ENCODE assay signal across 8 cellular contexts in the genomic region with DNA sequence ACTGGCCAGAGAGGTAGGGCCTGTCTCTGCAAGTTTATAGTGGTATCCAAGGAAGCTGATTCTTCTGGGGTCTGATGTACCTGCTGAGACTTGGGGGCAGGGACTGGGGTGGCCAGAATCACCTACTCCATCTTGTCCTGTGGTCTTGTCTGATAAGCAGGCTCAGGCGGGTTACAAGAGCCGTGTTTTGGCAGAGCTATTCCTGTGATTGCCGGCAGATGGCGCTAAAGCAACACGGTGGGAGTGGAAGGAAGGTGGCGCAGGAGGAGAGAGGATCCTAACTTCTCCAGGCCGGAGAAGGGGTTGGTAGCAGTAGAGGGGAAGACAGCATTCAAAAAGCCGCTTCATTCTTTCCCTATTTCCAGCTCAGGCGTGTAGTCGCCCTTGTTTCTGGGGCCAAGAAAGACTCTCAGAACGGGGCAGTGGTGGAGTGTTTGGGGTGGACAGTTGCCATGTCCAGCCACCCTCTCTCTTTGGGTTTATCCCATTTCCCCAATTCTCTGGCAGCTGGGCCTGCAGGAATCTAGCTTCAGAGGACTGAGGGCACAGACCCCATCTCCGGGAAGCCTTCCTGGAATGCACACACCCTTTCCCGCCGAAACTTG. TPM values are rescaled to one million over a fixed set of nuclear protein-coding genes. Genes with fewer than 3 reads are reported as not detected.
DNase-seq lines count a peak whose midpoint lies in the region; ATAC-seq and TF ChIP-seq lines count a peak whose summit lies in the region.

No MANE protein-coding gene starts in this region.

- 0 out of 2 replicates have a peak, but pooled peaks cover 3% of the 10 kb centered on the region for H3K27me3 ChIP-seq in OCI-LY1 (ENCODE audit: insufficient read depth, low read length)
- no peaks in the 10 kb centered on the region for H3K27me3 ChIP-seq in naive thymus-derived CD4-positive, alpha-beta T cell (ENCODE audit: control insufficient read depth in 2 of 2, insufficient read depth in 2 of 2, low read length in 2 of 2)

- peaks cover 0 to 18% (median 0%) of the 10 kb centered on the region in 7 donors for H3K4me1 Mint-ChIP-seq in naive thymus-derived CD4-positive, alpha-beta T cell

- no peaks in the 10 kb centered on the region for H3K4me1 ChIP-seq in OCI-LY1 (ENCODE audit: insufficient read depth, low read length, severe bottlenecking)
- no peaks in the 10 kb centered on the region for H3K4me1 ChIP-seq in naive thymus-derived CD4-positive, alpha-beta T cell (ENCODE audit: control insufficient read depth in 2 of 2, insufficient read depth in 2 of 2, low read length in 2 of 2)

- no peaks in the 10 kb centered on the region for H4K20me1 ChIP-seq in OCI-LY1 (ENCODE audit: insufficient read depth, low read length)

- H3K27ac Mint-ChIP-seq in naive thymus-derived CD4-positive, alpha-beta T cell: no peak overlapping the region

- H3K36me3 Mint-ChIP-seq in naive thymus-derived CD4-positive, alpha-beta T cell: no peaks in the 10 kb centered on the region

- no peak overlapping the region for H3K9ac ChIP-seq in OCI-LY1 (ENCODE audit: low read length)

- H3K27me3 Mint-ChIP-seq in naive thymus-derived CD4-positive, alpha-beta T cell: peaks cover 0 to 23% (median 5%) of the 10 kb centered on the region in 5 donors

- H3K36me3 ChIP-seq in OCI-LY1 (ENCODE audit: insufficient read depth, low read length): no peaks in the 10 kb centered on the region
- H3K36me3 ChIP-seq in naive thymus-derived CD4-positive, alpha-beta T cell (ENCODE audit: control insufficient read depth in 2 of 3, insufficient read depth in 3 of 3, low read length in 3 of 3): no peaks in the 10 kb centered on the region

- TF ChIP-seq CTCF in OCI-LY1 (IDR thresholded peaks at IDR 0.05; ENCODE audit: low read length) (peak; percentile 97), epithelial cell of proximal tubule (conservative IDR thresholded peaks at IDR 0.05; ENCODE audit: low read depth, low read length) (peak; percentile 100)

- ATAC-seq in naive thymus-derived CD4-positive, alpha-beta T cell: peak; percentile 86
- ATAC-seq in GM21528 (IDR thresholded peaks at IDR 0.05; ENCODE audit: low FRiP score, unreplicated experiment): no peak

- POLR2A ChIA-PET in naive thymus-derived CD4-positive, alpha-beta T cell (lab: Charles Lee): interaction anchor here (1.3 kb wide), 1 partner anchor 116 kb away, joined by 4 read pairs; no protein-coding TSS in a partner anchor

- H3F3A ChIP-seq in OCI-LY1 (ENCODE audit: insufficient read depth, low read length): no peaks in the 10 kb centered on the region

- H3K27ac ChIP-seq in OCI-LY1 (ENCODE audit: low read depth, low read length, poor library complexity, severe bottlenecking): no peak overlapping the region
- H3K27ac ChIP-seq in naive thymus-derived CD4-positive, alpha-beta T cell (ENCODE audit: low read depth, low read length): no peak overlapping the region

- no peaks in the 10 kb centered on the region for H3K9me3 Mint-ChIP-seq in naive thymus-derived CD4-positive, alpha-beta T cell

- H3K9me3 ChIP-seq in OCI-LY1 (ENCODE audit: low read length): no peaks in the 10 kb centered on the region
- no peaks in the 10 kb centered on the region for H3K9me3 ChIP-seq in naive thymus-derived CD4-positive, alpha-beta T cell (ENCODE audit: control insufficient read depth in 2 of 3, low read length in 3 of 3)

- no peaks in the 10 kb centered on the region for H3K79me2 ChIP-seq in OCI-LY1 (ENCODE audit: insufficient read depth, low read length)

- H3K4me3 ChIP-seq in OCI-LY1 (ENCODE audit: low read depth, low read length, poor library complexity, severe bottlenecking): no peak overlapping the region
- H3K4me3 ChIP-seq in epithelial cell of proximal tubule (ENCODE audit: low read depth, low read length): no peak overlapping the region
- H3K4me3 ChIP-seq in naive thymus-derived CD4-positive, alpha-beta T cell (ENCODE audit: low read length): no peak overlapping the region

- DNase-seq in EL (peak; percentile 85), HT-29 (ENCODE audit: low spot score) (peak; percentile 96), epithelial cell of proximal tubule (ENCODE audit: low read depth) (no peak)
- peak; percentile 80 for DNase-seq in activated CD8-positive, alpha-beta memory T cell treated with anti-CD3 and anti-CD28 coated beads, Interleukin-2, amount 50 U/mL, for 4 hours
- DNase-seq in naive thymus-derived CD4-positive, alpha-beta T cell: peak; percentile 44 to 80 (median 63)
- peak; percentile 46 to 64 for DNase-seq in stimulated activated CD8-positive, alpha-beta memory T cell treated with anti-CD3 and anti-CD28 coated beads, Interleukin-7, amount 100 ng/mL, for 4 hours (ENCODE audit: low read depth in 2 of 2)

- intact Hi-C loops in naive thymus-derived CD4-positive, alpha-beta T cell (cut with micrococcal nuclease): loop anchor here (1.0 to 5.0 kb wide), 5 partner anchors 69 to 731 kb away; no protein-coding TSS in a partner anchor

- no peak overlapping the region for H2AFZ ChIP-seq in OCI-LY1 (ENCODE audit: low read length)

- CTCF ChIA-PET in naive thymus-derived CD4-positive, alpha-beta T cell (lab: Charles Lee): interaction anchor here (0.6 to 2.9 kb wide), 25 partner anchors 9 to 752 kb away, joined by 3 to 78 read pairs (median 4); a partner anchor contains a TSS

- H3K9me2 ChIP-seq in OCI-LY1 (ENCODE audit: low read depth, low read length): no peaks in the 10 kb centered on the region

- no peak overlapping the region for H3K4me2 ChIP-seq in OCI-LY1 (ENCODE audit: low read length)

- peak overlapping the region in 1 of 10 donors; percentile 2 for H3K4me3 Mint-ChIP-seq in naive thymus-derived CD4-positive, alpha-beta T cell

RNA-seq across cellular contexts. Expression of a gene that starts 15.1 kb away (rescaled TPM):
- total RNA-seq in HT-29 (2014; rRNA removed; shearing (Covaris generic)): 0.18 TPM in 1 of 2 replicates, not detected in the other
- total RNA-seq in epithelial cell of proximal tubule: not detected in 2 replicates
- total RNA-seq in naive thymus-derived CD4-positive, alpha-beta T cell: not detected
- not detected for polyA plus RNA-seq in naive thymus-derived CD4-positive, alpha-beta T cell

RNA-seq across cellular contexts. Expression of a gene that starts 25.3 kb away (rescaled TPM):
- total RNA-seq in HT-29 (2014; rRNA removed; shearing (Covaris generic)): 418 and 438 TPM in 2 replicates
- total RNA-seq in epithelial cell of proximal tubule: 97.4 and 219 TPM in 2 replicates
- 100 to 1,000 TPM; 159 to 239 (median 218) TPM for total RNA-seq in naive thymus-derived CD4-positive, alpha-beta T cell
- polyA plus RNA-seq in naive thymus-derived CD4-positive, alpha-beta T cell: 100 to 1,000 TPM; 118 to 189 TPM
